8 cellular contexts compared by ENCODE assay signal in genomic region chr17:30812218-30813177, GRCh38. TPM values are rescaled to one million over a fixed set of nuclear protein-coding genes. Genes with fewer than 3 reads are reported as not detected.
DNase-seq lines count a peak whose midpoint lies in the region; ATAC-seq and TF ChIP-seq lines count a peak whose summit lies in the region.

No MANE protein-coding gene starts in this region.

- H3K9me3 ChIP-seq in BLaER1 treated with 17β-estradiol and CSF1 and Interleukin-3, amounts not matched to agents 10 nM and 100 nM (replicated peaks in 1 of 11), result no peaks in the 10 kb centered on the region
- no peaks in the 10 kb centered on the region for H3K9me3 ChIP-seq in lower lobe of right lung
- no peaks in the 10 kb centered on the region for H3K9me3 ChIP-seq in trophoblast cell (ENCODE audit: insufficient read depth, low read depth, low read length)

- H2BK120ac ChIP-seq in trophoblast cell (ENCODE audit: insufficient read depth, low read length, poor library complexity), result no peak overlapping the region

- no peak overlapping the region for H3K4ac ChIP-seq in trophoblast cell (ENCODE audit: low read depth, low read length)

- H2BK12ac ChIP-seq in trophoblast cell (ENCODE audit: low read length), result no peak overlapping the region

- peak overlapping the region in 10 of 11 experiments; percentile 1 to 51 (median 31); a peak in 15 of 22 replicates for H3K4me2 ChIP-seq in BLaER1 treated with 17β-estradiol and CSF1 and Interleukin-3, amounts not matched to agents 10 nM and 100 nM
- no peak overlapping the region for H3K4me2 ChIP-seq in trophoblast cell (ENCODE audit: low read length)

- no peak overlapping the region for H3K23ac ChIP-seq in trophoblast cell (ENCODE audit: low read length)

- H3K27me3 Mint-ChIP-seq in activated naive CD8-positive, alpha-beta T cell treated with anti-CD3 and anti-CD28 coated beads for 36 hours, result no peaks in the 10 kb centered on the region

- TF ChIP-seq CTCF in lower lobe of right lung (IDR thresholded peaks at IDR 0.05), result no peak

- no peaks in the 10 kb centered on the region for H3K9me3 Mint-ChIP-seq in activated naive CD8-positive, alpha-beta T cell treated with anti-CD3 and anti-CD28 coated beads for 36 hours

- no peak overlapping the region for H3K14ac ChIP-seq in trophoblast cell (ENCODE audit: low read length)

- peaks cover 13 to 60% (median 39%) of the 10 kb centered on the region in 11 experiments; a peak in 19 of 22 replicates for H3K36me3 ChIP-seq in BLaER1 treated with 17β-estradiol and CSF1 and Interleukin-3, amounts not matched to agents 10 nM and 100 nM
- peaks cover 11% of the 10 kb centered on the region for H3K36me3 ChIP-seq in lower lobe of right lung
- peaks cover 5 to 9% of the 10 kb centered on the region in 2 experiments for H3K36me3 ChIP-seq in trophoblast cell (ENCODE audit: control insufficient read depth in 1 of 2, insufficient read depth in 2 of 2, low read length in 2 of 2)

- TF ChIP-seq EP300 in Ishikawa (IDR thresholded peaks at IDR 0.05; ENCODE audit: borderline replicate concordance), result no peak

- no peak overlapping the region for H3K4me3 ChIP-seq in BLaER1 treated with 17β-estradiol and CSF1 and Interleukin-3, amounts not matched to agents 10 nM and 100 nM
- H3K4me3 ChIP-seq in lower lobe of right lung (no peak overlapping the region), trophoblast cell (ENCODE audit: low read depth, low read length) (no peak overlapping the region)

- intact Hi-C loops in lower lobe of right lung (cut with DNase I), result no loop called here

- no peak overlapping the region for H2AK5ac ChIP-seq in trophoblast cell (ENCODE audit: low read length)

- no peaks in the 10 kb centered on the region for H3K27me3 ChIP-seq in BLaER1 treated with 17β-estradiol and CSF1 and Interleukin-3, amounts not matched to agents 10 nM and 100 nM
- H3K27me3 ChIP-seq in lower lobe of right lung (ENCODE audit: low read depth) (no peaks in the 10 kb centered on the region), trophoblast cell (ENCODE audit: insufficient read depth, low read length) (no peaks in the 10 kb centered on the region)

- no peak overlapping the region for H4K12ac ChIP-seq in trophoblast cell (ENCODE audit: low read depth, low read length)

- no peak for DNase-seq in activated naive CD8-positive, alpha-beta T cell treated with anti-CD3 and anti-CD28 coated beads for 36 hours
- no peak for DNase-seq in lower lobe of right lung
- no peak for DNase-seq in NCI-H1436 treated with DMSO at 0.1 percent for 48 hours (lab: John Stamatoyannopoulos, UW)
- no peak for DNase-seq in NCI-H82 (lab: John Stamatoyannopoulos, UW)
- DNase-seq in C1 segment of cervical spinal cord (lab: John Stamatoyannopoulos, UW), result no peak
- no peak for DNase-seq in trophoblast cell

- no peak for ATAC-seq in lower lobe of right lung

- peaks cover 2% of the 10 kb centered on the region for H3K79me1 ChIP-seq in trophoblast cell (ENCODE audit: low read length)

- no peak overlapping the region for H3K18ac ChIP-seq in trophoblast cell (ENCODE audit: low read length)

- peaks cover 2% of the 10 kb centered on the region for H3K79me2 ChIP-seq in trophoblast cell (ENCODE audit: control insufficient read depth, insufficient read depth, low read length, poor library complexity)

- peaks cover 0 to 97% (median 0%) of the 10 kb centered on the region in 11 experiments; a peak in 10 of 22 replicates for H4K20me1 ChIP-seq in BLaER1 treated with 17β-estradiol and CSF1 and Interleukin-3, amounts not matched to agents 10 nM and 100 nM

- peaks cover 26% of the 10 kb centered on the region for H3K36me3 Mint-ChIP-seq in activated naive CD8-positive, alpha-beta T cell treated with anti-CD3 and anti-CD28 coated beads for 36 hours

- H2BK5ac ChIP-seq in trophoblast cell (ENCODE audit: low read depth, low read length, poor library complexity), result no peak overlapping the region

- H3K27ac ChIP-seq in BLaER1 treated with 17β-estradiol and CSF1 and Interleukin-3, amounts not matched to agents 10 nM and 100 nM, result peak overlapping the region in 10 of 11 experiments; percentile 3 to 50 (median 28); a peak in 11 of 22 replicates
- H3K27ac ChIP-seq in lower lobe of right lung (peak overlapping the region; percentile 42), trophoblast cell (ENCODE audit: low read depth, low read length) (no peak overlapping the region)

- no peak overlapping the region for H3K4me3 Mint-ChIP-seq in activated naive CD8-positive, alpha-beta T cell treated with anti-CD3 and anti-CD28 coated beads for 36 hours

- TF ChIP-seq RAD21 in Ishikawa (IDR thresholded peaks at IDR 0.05; ENCODE audit: low read depth), result no peak

- peak overlapping the region in 1 of 11 experiments; percentile 25; a peak in 3 of 22 replicates for H3K9ac ChIP-seq in BLaER1 treated with 17β-estradiol and CSF1 and Interleukin-3, amounts not matched to agents 10 nM and 100 nM
- no peak overlapping the region for H3K9ac ChIP-seq in trophoblast cell (ENCODE audit: low read length)

- peak overlapping the region; percentile 83 for H3K27ac Mint-ChIP-seq in activated naive CD8-positive, alpha-beta T cell treated with anti-CD3 and anti-CD28 coated beads for 36 hours

- no peak overlapping the region for H4K91ac ChIP-seq in trophoblast cell (ENCODE audit: low read depth, low read length)

- peaks cover 52% of the 10 kb centered on the region for H3K4me1 Mint-ChIP-seq in activated naive CD8-positive, alpha-beta T cell treated with anti-CD3 and anti-CD28 coated beads for 36 hours

- no CpG with 5 or more reads among the region's 5 CpGs for WGBS in trophoblast cell (ENCODE audit: extremely low coverage, insufficient coverage, insufficient read length)

- H4K8ac ChIP-seq in trophoblast cell (ENCODE audit: low read depth, low read length), result no peak overlapping the region

- peaks cover 51 to 82% (median 63%) of the 10 kb centered on the region in 10 experiments for H3K4me1 ChIP-seq in BLaER1 treated with 17β-estradiol and CSF1 and Interleukin-3, amounts not matched to agents 10 nM and 100 nM
- H3K4me1 ChIP-seq in lower lobe of right lung (peaks cover 52% of the 10 kb centered on the region), trophoblast cell (ENCODE audit: control insufficient read depth in 1 of 2, insufficient read depth in 2 of 2, low read length in 2 of 2) (peaks cover 0 to 5% of the 10 kb centered on the region in 2 experiments)

- no peak overlapping the region for H2AFZ ChIP-seq in trophoblast cell (ENCODE audit: insufficient read depth, low read length, poor library complexity)

TF ChIP-seq in Ishikawa, 13 proteins besides CTCF, POLR2A, EP300 and RAD21:
- TF ChIP-seq FOXM1 (IDR thresholded peaks at IDR 0.05; ENCODE audit: borderline replicate concordance, low read depth) (no peak), ZBTB7A (IDR thresholded peaks at IDR 0.05; ENCODE audit: low read depth) (no peak), TCF12 (IDR thresholded peaks at IDR 0.05; ENCODE audit: low read depth) (no peak), TEAD4 (IDR thresholded peaks at IDR 0.05) (0 out of 2 replicates have a peak, but pooled peaks have one; percentile 13), REST (IDR thresholded peaks at IDR 0.05; ENCODE audit: low read depth) (no peak), CREB1 (IDR thresholded peaks at IDR 0.05; ENCODE audit: low read depth) (no peak), TAF1 (IDR thresholded peaks at IDR 0.05; ENCODE audit: low read depth) (no peak)
TF ChIP-seq in Ishikawa: peak in this region for 1.

RNA-seq across cellular contexts. Expression of gene CRLF3, which starts 12.0 kb away (rescaled TPM):
- total RNA-seq in activated naive CD8-positive, alpha-beta T cell treated with anti-CD3 and anti-CD28 coated beads for 36 hours, result 10 to 100 TPM; 45.4 TPM
- total RNA-seq in lower lobe of right lung, result 26.6 TPM
- 11.8 and 11.9 TPM in 2 replicates for polyA plus RNA-seq in trophoblast cell (2013)

RNA-seq across cellular contexts. Expression of gene ATAD5, which starts 19.3 kb away (rescaled TPM):
- 10 to 100 TPM; 32.1 to 33.4 TPM for total RNA-seq in activated naive CD8-positive, alpha-beta T cell treated with anti-CD3 and anti-CD28 coated beads for 36 hours
- total RNA-seq in lower lobe of right lung, result 1.6 TPM
- polyA plus RNA-seq in trophoblast cell (2013), result 7.0 TPM in 2 replicates

Comparison
In these comparisons a context has a peak if more than half of its experiments do, and no peak if none do; other contexts are left out.
1. RNA of gene ATAD5, which starts 19.3 kb away (total RNA-seq): 32.1 to 33.4 TPM in activated naive CD8-positive, alpha-beta T cell treated with anti-CD3 and anti-CD28 coated beads for 36 hours; 1.6 TPM in lower lobe of right lung (single experiment); every median in the first group is over 10 times any median in the second.